Comparison of ENCODE assay signal across 21 cellular contexts in the genomic region with DNA sequence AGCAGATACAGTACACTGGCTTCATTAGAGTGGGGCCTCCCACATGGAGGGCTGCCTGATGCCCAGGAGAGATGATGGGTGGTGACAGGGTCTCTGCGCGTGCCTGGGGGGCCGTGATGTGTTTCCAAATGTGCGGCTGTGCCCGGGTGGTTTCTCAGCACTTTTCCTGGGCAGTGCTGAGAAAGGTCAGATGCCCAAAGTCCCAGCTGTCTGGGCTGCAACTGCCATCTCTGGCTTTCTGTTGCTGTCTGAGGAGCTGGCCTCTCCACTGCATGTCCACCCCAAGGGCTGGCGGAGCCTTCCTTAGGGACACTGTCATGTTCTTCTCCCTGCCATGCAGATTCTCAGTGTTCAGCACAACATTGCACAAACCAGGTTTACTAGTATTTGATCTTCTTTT.
"Had no signal": no experiment of that assay in that cellular context is flagged by ENCODE, and none has a peak within 500 bp of the region (broad histone marks: within the 10 kb centered on the region; RNA-seq: fewer than 3 reads in every experiment).

No MANE protein-coding gene starts in this region.

- H3K27me3 ChIP-seq: MG63, SJSA1 had no signal

- H3K27ac ChIP-seq: SJSA1, SK-N-MC had no signal

- H3K4me1 ChIP-seq: SJSA1 had no signal

- H3K9me3 ChIP-seq: MG63, SJSA1 had no signal

- H3K36me3 ChIP-seq: MG63, SJSA1 had no signal

- ATAC-seq: HepG2 had no signal

- DNase-seq: IMR-90, Karpas-422, KG1, MG63, NCI-H1092, NCI-H1436, NCI-H187, NCI-H2029, NCI-H2081 treated with DMSO at 0.1 percent for 48 hours, NCI-H2171, NCI-H226, NCI-H446, NCI-H510A, NCI-H524 treated with DMSO at 0.1 percent for 48 hours, NCI-H774, Right ventricle myocardium superior, RPMI8226, SIG-M5 had no signal

- H3K4me3 ChIP-seq: MG63, SJSA1, SK-N-MC had no signal
